In the genomic region with DNA sequence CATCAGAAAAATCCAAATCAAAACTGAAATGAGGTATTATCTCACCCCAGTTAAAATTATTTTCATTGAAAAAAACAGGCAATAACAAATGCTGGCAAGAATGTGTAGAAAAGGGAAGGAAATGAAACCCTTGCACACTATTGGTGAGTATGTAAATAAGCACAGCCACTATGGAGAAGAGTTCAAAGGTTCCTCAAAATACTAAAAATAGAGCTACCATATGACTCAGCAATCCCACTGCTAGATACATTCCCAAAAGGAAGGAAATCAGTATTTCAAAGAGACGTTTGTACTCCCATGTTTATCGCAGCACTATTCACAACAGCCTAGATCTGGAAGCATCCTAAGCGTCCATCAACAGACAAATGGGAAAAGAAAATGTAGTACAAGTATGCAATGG, we compare ENCODE assay signal across 20 cellular contexts.
"Had no signal": no experiment of that assay in that cellular context is flagged by ENCODE, and none has a peak within 500 bp of the region (broad histone marks: within the 10 kb centered on the region; RNA-seq: fewer than 3 reads in every experiment).

No MANE protein-coding gene starts in this region.

- ATAC-seq: effector memory CD8-positive, alpha-beta T cell; left ventricle myocardium superior; lower lobe of right lung; naive thymus-derived CD8-positive, alpha-beta T cell; stimulated activated effector memory CD8-positive, alpha-beta T cell treated with anti-CD3 and anti-CD28 coated beads, Interleukin-12 subunit alpha, Interleukin-12 subunit beta, amount 100 ng/mL, for 72 hours had no signal

- H3K27ac ChIP-seq: esophagus squamous epithelium, lower lobe of right lung, prostate gland, right atrium auricular region, sigmoid colon, stomach, thyroid gland, vagina had no signal

- DNase-seq: effector memory CD8-positive, alpha-beta T cell; erythroblast; esophagus squamous epithelium; foreskin melanocyte; left ventricle myocardium superior; lower lobe of right lung; naive thymus-derived CD8-positive, alpha-beta T cell; nephron progenitor cell; nucleus accumbens; sigmoid colon; stimulated activated CD4-positive, alpha-beta T cell treated with anti-CD3 and anti-CD28 coated beads, Interleukin-2, amount 100 ng/mL, for 24 hours; stimulated activated CD4-positive, alpha-beta T cell treated with anti-CD3 and anti-CD28 coated beads, Interleukin-4, amount 100 ng/mL, for 24 hours; stimulated activated naive CD4-positive, alpha-beta T cell treated with Interleukin-2 at 50 U/mL for 16 hours; stomach; thyroid gland; trophoblast cell had no signal

- H3K4me3 ChIP-seq: esophagus squamous epithelium, lower lobe of right lung, prostate gland, right atrium auricular region, sigmoid colon, stomach, thyroid gland, vagina had no signal
